21 cellular contexts compared by ENCODE assay signal in genomic region chr13:52085416-52085815, GRCh38. TPM values are rescaled to one million over a fixed set of nuclear protein-coding genes. Genes with fewer than 3 reads are reported as not detected.
DNase-seq lines count a peak whose midpoint lies in the region; ATAC-seq, FAIRE-seq and TF ChIP-seq lines count a peak whose summit lies in the region.
"Had no signal": no experiment of that assay in that cellular context is flagged by ENCODE, and none has a peak within 500 bp of the region (broad histone marks: within the 10 kb centered on the region; RNA-seq: fewer than 3 reads in every experiment).

No MANE protein-coding gene starts in this region.

- no peaks in the 10 kb centered on the region for H3K36me3 ChIP-seq in bronchial epithelial cell (ENCODE audit: control insufficient read depth, insufficient read depth, low read length)
- H3K36me3 ChIP-seq: tibial nerve had no signal

- no peak for ATAC-seq in stimulated activated naive CD8-positive, alpha-beta T cell treated with anti-CD3 and anti-CD28 coated beads, Interleukin-15, Interleukin-2, amounts not matched to agents 100 U/mL and 50 U/mL, for 24 hours
- ATAC-seq in HG03520 (IDR thresholded peaks at IDR 0.05; ENCODE audit: unreplicated experiment): no peak
- ATAC-seq: A549; activated CD4-positive, alpha-beta T cell treated with anti-CD3 and anti-CD28 coated beads for 36 hours; effector memory CD8-positive, alpha-beta T cell; T-helper 17 cell had no signal

- peak; percentile 61 for DNase-seq in AG04449 (ENCODE audit: low read depth, low spot score)
- DNase-seq in HFF-Myc (ENCODE audit: extremely low read depth, low read depth): peak; percentile 5
- peak; percentile 68 for DNase-seq in bronchial epithelial cell (ENCODE audit: low read depth)
- peak; percentile 74 for DNase-seq in iris pigment epithelial cell (ENCODE audit: low read depth)
- no peak for DNase-seq in stimulated activated naive CD8-positive, alpha-beta T cell treated with anti-CD3 and anti-CD28 coated beads, Interleukin-15, Interleukin-2, amounts not matched to agents 100 U/mL and 50 U/mL, for 24 hours
- DNase-seq in nucleus accumbens (lab: John Stamatoyannopoulos, UW): no peak
- DNase-seq in GM19238 (ENCODE audit: insufficient read length, low spot score): no peak
- DNase-seq: activated CD4-positive, alpha-beta T cell treated with anti-CD3 and anti-CD28 coated beads for 36 hours; activated T-cell treated with anti-CD3 and anti-CD28 coated beads for 4 hours; central memory CD4-positive, alpha-beta T cell; COR-L47; effector memory CD8-positive, alpha-beta T cell; midbrain; NCI-H1436; SHP77 treated with DMSO at 0.1 percent for 48 hours; T-helper 17 cell had no signal

- CTCF ChIA-PET in AG04449 (lab: Yijun Ruan, JAX): interaction anchor here (0.6 to 1.7 kb wide), 5 partner anchors 14 to 366 kb away, joined by 3 to 4 read pairs (median 3); no protein-coding TSS in a partner anchor

- H3K27me3 ChIP-seq in bronchial epithelial cell (ENCODE audit: control insufficient read depth, insufficient read depth, low read length): no peaks in the 10 kb centered on the region
- H3K27me3 ChIP-seq: tibial nerve had no signal

- H3K4me3 ChIP-seq in AG04449 (ENCODE audit: low read depth, low read length) (no peak overlapping the region), HFF-Myc (replicated peaks; ENCODE audit: low read depth, low read length) (no peak overlapping the region), bronchial epithelial cell (ENCODE audit: low read depth, low read length) (no peak overlapping the region)
- H3K4me3 ChIP-seq: A549, tibial nerve had no signal

- no peak for TF ChIP-seq CTCF in AG04449 (IDR thresholded peaks at IDR 0.05; ENCODE audit: insufficient read depth, low read length, missing control alignments)
- TF ChIP-seq CTCF in HFF-Myc (IDR thresholded peaks at IDR 0.05; ENCODE audit: low read depth, low read length, missing control alignments): no peak
- TF ChIP-seq CTCF in bronchial epithelial cell (IDR thresholded peaks at IDR 0.05; ENCODE audit: insufficient read depth, low read length, severe bottlenecking): no peak

- no peak for FAIRE-seq in bronchial epithelial cell (lab: Jason Lieb, UNC)
- FAIRE-seq: A549, islet of Langerhans had no signal

- POLR2A ChIA-PET in AG04449 (lab: Yijun Ruan, JAX): no interaction called here

RNA-seq across cellular contexts. Expression of gene NEK5, which starts 43.5 kb away (rescaled TPM):
- total RNA-seq in bronchial epithelial cell: 0.26 TPM in 2 replicates
- total RNA-seq: G401, T-helper 17 cell had no signal

Comparison
In these comparisons a context has a peak if more than half of its experiments do, and no peak if none do; other contexts are left out.
1. DNase-seq: peak in AG04449 (single experiment), HFF-Myc (single experiment), bronchial epithelial cell (single experiment) and iris pigment epithelial cell (single experiment); none in stimulated activated naive CD8-positive, alpha-beta T cell treated with anti-CD3 and anti-CD28 coated beads, Interleukin-15, Interleukin-2, amounts not matched to agents 100 U/mL and 50 U/mL, for 24 hours (single experiment), nucleus accumbens (0 of 56) and GM19238 (single experiment).